In genomic region chr22:22214819-22215329, GRCh38 we compare ENCODE assay signal across 1 cellular context.
A peak's percentile ranks its signal among the peaks of the same experiment; 100 is the strongest.
TF ChIP-seq lines count a peak whose summit lies in the region.

No MANE protein-coding gene starts in this region.

TF ChIP-seq in K562, 482 proteins besides CTCF, POLR2A, EP300 and RAD21 (continued from another document):
- TF ChIP-seq, protein P1, sequence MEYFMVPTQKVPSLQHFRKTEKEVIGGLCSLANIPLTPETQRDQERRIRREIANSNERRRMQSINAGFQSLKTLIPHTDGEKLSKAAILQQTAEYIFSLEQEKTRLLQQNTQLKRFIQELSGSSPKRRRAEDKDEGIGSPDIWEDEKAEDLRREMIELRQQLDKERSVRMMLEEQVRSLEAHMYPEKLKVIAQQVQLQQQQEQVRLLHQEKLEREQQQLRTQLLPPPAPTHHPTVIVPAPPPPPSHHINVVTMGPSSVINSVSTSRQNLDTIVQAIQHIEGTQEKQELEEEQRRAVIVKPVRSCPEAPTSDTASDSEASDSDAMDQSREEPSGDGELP (CRISPR knock-in tag; IDR thresholded peaks at IDR 0.05; ENCODE audit: borderline replicate concordance): 0 out of 2 replicates have a peak, but pooled peaks have one; percentile 27
- TF ChIP-seq SRF (CRISPR knock-in tag; IDR thresholded peaks at IDR 0.05) (no peak), THAP7 (CRISPR knock-in tag; IDR thresholded peaks at IDR 0.05) (no peak), MYNN (IDR thresholded peaks at IDR 0.05) (no peak), MYNN (CRISPR knock-in tag; IDR thresholded peaks at IDR 0.05) (0 out of 2 replicates have a peak, but pooled peaks have one; percentile 28), LEF1 (IDR thresholded peaks at IDR 0.05) (no peak), IRF2 (CRISPR knock-in tag; IDR thresholded peaks at IDR 0.05) (peak; percentile 75; the same call in 1 of the 2 replicates), SMAD1 (IDR thresholded peaks at IDR 0.05; ENCODE audit: low read depth, low read length, partially characterized antibody) (no peak), PHTF2 (CRISPR knock-in tag; IDR thresholded peaks at IDR 0.05) (no peak), GMEB1 (CRISPR knock-in tag; IDR thresholded peaks at IDR 0.05) (no peak), TEAD2 (tag; IDR thresholded peaks at IDR 0.05) (no peak), PRMT5 (CRISPR knock-in tag; IDR thresholded peaks at IDR 0.05) (0 out of 2 replicates have a peak, but pooled peaks have one; percentile 66), PHF8 (IDR thresholded peaks at IDR 0.05; ENCODE audit: borderline replicate concordance, low read length) (no peak), MCM7 (IDR thresholded peaks at IDR 0.05) (peak in 1 of 2 experiments; percentile 91; a peak in 1 of 4 replicates), HLTF (IDR thresholded peaks at IDR 0.05) (no peak), ETV6 (IDR thresholded peaks at IDR 0.05; ENCODE audit: borderline replicate concordance in 1 of 2, low read depth in 2 of 2, low read length in 1 of 2) (no peak), ETV6 (CRISPR knock-in tag; IDR thresholded peaks at IDR 0.05; ENCODE audit: borderline replicate concordance) (no peak), ZBTB7A (IDR thresholded peaks at IDR 0.05; ENCODE audit: borderline replicate concordance, control insufficient read depth, low read depth, low read length) (no peak), ZNF408 (CRISPR knock-in tag; IDR thresholded peaks at IDR 0.05; ENCODE audit: low read depth) (0 out of 2 replicates have a peak, but pooled peaks have one; percentile 46), DACH1 (IDR thresholded peaks at IDR 0.05; ENCODE audit: partially characterized antibody) (no peak), TRIM25 (IDR thresholded peaks at IDR 0.05; ENCODE audit: borderline replicate concordance) (no peak), E2F3 (CRISPR knock-in tag; IDR thresholded peaks at IDR 0.05) (0 out of 2 replicates have a peak, but pooled peaks have one; percentile 20), PHB (CRISPR knock-in tag; IDR thresholded peaks at IDR 0.05) (0 out of 2 replicates have a peak, but pooled peaks have one; percentile 27), FOXP1 (CRISPR knock-in tag; IDR thresholded peaks at IDR 0.05) (no peak), MYBL2 (IDR thresholded peaks at IDR 0.05; ENCODE audit: low read depth) (no peak), MYBL2 (CRISPR knock-in tag; IDR thresholded peaks at IDR 0.05; ENCODE audit: borderline replicate concordance) (0 out of 2 replicates have a peak, but pooled peaks have one; percentile 60), NR3C1 (CRISPR knock-in tag; IDR thresholded peaks at IDR 0.05) (no peak)
- TF ChIP-seq, protein P2, sequence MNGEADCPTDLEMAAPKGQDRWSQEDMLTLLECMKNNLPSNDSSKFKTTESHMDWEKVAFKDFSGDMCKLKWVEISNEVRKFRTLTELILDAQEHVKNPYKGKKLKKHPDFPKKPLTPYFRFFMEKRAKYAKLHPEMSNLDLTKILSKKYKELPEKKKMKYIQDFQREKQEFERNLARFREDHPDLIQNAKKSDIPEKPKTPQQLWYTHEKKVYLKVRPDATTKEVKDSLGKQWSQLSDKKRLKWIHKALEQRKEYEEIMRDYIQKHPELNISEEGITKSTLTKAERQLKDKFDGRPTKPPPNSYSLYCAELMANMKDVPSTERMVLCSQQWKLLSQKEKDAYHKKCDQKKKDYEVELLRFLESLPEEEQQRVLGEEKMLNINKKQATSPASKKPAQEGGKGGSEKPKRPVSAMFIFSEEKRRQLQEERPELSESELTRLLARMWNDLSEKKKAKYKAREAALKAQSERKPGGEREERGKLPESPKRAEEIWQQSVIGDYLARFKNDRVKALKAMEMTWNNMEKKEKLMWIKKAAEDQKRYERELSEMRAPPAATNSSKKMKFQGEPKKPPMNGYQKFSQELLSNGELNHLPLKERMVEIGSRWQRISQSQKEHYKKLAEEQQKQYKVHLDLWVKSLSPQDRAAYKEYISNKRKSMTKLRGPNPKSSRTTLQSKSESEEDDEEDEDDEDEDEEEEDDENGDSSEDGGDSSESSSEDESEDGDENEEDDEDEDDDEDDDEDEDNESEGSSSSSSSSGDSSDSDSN (IDR thresholded peaks at IDR 0.05; ENCODE audit: borderline replicate concordance in 1 of 2, low read depth in 2 of 2, low read length in 2 of 2): 0 out of 4 replicates have a peak, but pooled peaks of 1 of the 2 experiments have one; percentile 20
TF ChIP-seq in K562: peak in this region for 22.
